ENCODE assay signal across 1 cellular context in the genomic region with DNA sequence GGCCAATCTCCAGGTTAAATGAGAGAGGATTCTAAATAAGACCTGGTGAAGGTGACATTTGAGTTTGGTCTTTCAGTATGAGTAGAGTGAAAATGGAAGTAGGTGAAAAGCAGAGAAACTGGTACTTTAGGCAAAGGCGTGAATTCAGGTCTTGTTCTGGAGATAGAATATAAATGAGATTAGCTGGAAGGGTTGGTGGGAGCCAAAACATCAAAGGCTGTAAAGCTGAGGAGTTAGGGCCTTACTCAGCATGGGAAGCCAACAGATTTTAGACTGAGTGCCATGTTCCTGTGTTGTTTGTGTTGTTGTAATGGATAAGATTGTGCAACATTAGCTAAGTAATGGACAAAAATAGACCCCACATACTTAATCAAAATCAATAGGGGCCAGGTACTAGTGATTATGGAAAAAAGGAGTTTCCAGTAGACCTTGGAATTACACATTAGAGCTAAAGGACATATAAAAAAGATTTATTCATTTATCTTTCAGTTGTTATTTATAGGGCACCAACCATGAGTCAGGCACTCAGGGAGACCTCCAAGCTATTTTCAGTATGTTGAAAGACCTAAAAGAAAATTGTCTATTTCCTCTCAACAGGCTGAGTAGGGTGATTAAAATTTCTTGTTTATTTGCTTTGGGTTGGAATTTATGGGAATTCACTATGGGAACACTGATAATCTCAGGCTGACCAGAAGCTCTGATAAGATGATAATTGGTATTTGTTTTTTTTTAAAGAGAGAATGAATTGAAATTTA.
TF ChIP-seq lines count a peak whose summit lies in the region.

No MANE protein-coding gene starts in this region.

TF ChIP-seq in K562, 482 proteins besides CTCF, POLR2A, EP300 and RAD21:
- no peak for TF ChIP-seq KAT7 (CRISPR knock-in tag; IDR thresholded peaks at IDR 0.05; ENCODE audit: borderline replicate concordance)
- TF ChIP-seq RAD51 (IDR thresholded peaks at IDR 0.05; ENCODE audit: borderline replicate concordance, low read depth), result no peak
- TF ChIP-seq CEBPG (CRISPR knock-in tag; IDR thresholded peaks at IDR 0.05), result no peak
- TF ChIP-seq CEBPG (tag; conservative IDR thresholded peaks at IDR 0.05 in 1 of 2, IDR thresholded peaks at IDR 0.05 in 1 of 2), result peak in 1 of 2 experiments; percentile 57; a peak in 2 of 4 replicates
- no peak for TF ChIP-seq ZNF57 (CRISPR knock-in tag; IDR thresholded peaks at IDR 0.05)
- TF ChIP-seq ZNF23 (CRISPR knock-in tag; IDR thresholded peaks at IDR 0.05), result no peak
- TF ChIP-seq ZNF77 (CRISPR knock-in tag; IDR thresholded peaks at IDR 0.05), result no peak
- TF ChIP-seq, protein P1, sequence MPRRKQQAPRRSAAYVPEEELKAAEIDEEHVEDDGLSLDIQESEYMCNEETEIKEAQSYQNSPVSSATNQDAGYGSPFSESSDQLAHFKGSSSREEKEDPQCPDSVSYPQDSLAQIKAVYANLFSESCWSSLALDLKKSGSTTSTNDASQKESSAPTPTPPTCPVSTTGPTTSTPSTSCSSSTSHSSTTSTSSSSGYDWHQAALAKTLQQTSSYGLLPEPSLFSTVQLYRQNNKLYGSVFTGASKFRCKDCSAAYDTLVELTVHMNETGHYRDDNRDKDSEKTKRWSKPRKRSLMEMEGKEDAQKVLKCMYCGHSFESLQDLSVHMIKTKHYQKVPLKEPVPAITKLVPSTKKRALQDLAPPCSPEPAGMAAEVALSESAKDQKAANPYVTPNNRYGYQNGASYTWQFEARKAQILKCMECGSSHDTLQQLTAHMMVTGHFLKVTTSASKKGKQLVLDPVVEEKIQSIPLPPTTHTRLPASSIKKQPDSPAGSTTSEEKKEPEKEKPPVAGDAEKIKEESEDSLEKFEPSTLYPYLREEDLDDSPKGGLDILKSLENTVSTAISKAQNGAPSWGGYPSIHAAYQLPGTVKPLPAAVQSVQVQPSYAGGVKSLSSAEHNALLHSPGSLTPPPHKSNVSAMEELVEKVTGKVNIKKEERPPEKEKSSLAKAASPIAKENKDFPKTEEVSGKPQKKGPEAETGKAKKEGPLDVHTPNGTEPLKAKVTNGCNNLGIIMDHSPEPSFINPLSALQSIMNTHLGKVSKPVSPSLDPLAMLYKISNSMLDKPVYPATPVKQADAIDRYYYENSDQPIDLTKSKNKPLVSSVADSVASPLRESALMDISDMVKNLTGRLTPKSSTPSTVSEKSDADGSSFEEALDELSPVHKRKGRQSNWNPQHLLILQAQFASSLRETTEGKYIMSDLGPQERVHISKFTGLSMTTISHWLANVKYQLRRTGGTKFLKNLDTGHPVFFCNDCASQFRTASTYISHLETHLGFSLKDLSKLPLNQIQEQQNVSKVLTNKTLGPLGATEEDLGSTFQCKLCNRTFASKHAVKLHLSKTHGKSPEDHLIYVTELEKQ (CRISPR knock-in tag; IDR thresholded peaks at IDR 0.05), result no peak
- no peak for TF ChIP-seq MYC (IDR thresholded peaks at IDR 0.05; ENCODE audit: low read depth, low read length)
- TF ChIP-seq MYC (CRISPR knock-in tag; IDR thresholded peaks at IDR 0.05; ENCODE audit: borderline replicate concordance, low read depth), result no peak
- TF ChIP-seq, protein P2, sequence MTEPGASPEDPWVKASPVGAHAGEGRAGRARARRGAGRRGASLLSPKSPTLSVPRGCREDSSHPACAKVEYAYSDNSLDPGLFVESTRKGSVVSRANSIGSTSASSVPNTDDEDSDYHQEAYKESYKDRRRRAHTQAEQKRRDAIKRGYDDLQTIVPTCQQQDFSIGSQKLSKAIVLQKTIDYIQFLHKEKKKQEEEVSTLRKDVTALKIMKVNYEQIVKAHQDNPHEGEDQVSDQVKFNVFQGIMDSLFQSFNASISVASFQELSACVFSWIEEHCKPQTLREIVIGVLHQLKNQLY (CRISPR knock-in tag; conservative IDR thresholded peaks at IDR 0.05), result no peak
- TF ChIP-seq CEBPB (tag; IDR thresholded peaks at IDR 0.05), result peak; percentile 26; the same call in 1 of the 2 replicates
- TF ChIP-seq CCNT2 (IDR thresholded peaks at IDR 0.05; ENCODE audit: borderline replicate concordance, extremely low read depth, insufficient read length, low read depth, low read length), result no peak
- TF ChIP-seq ZNF668 (CRISPR knock-in tag; IDR thresholded peaks at IDR 0.05), result no peak
- no peak for TF ChIP-seq ZNF436 (CRISPR knock-in tag; IDR thresholded peaks at IDR 0.05)
- TF ChIP-seq, protein P3, sequence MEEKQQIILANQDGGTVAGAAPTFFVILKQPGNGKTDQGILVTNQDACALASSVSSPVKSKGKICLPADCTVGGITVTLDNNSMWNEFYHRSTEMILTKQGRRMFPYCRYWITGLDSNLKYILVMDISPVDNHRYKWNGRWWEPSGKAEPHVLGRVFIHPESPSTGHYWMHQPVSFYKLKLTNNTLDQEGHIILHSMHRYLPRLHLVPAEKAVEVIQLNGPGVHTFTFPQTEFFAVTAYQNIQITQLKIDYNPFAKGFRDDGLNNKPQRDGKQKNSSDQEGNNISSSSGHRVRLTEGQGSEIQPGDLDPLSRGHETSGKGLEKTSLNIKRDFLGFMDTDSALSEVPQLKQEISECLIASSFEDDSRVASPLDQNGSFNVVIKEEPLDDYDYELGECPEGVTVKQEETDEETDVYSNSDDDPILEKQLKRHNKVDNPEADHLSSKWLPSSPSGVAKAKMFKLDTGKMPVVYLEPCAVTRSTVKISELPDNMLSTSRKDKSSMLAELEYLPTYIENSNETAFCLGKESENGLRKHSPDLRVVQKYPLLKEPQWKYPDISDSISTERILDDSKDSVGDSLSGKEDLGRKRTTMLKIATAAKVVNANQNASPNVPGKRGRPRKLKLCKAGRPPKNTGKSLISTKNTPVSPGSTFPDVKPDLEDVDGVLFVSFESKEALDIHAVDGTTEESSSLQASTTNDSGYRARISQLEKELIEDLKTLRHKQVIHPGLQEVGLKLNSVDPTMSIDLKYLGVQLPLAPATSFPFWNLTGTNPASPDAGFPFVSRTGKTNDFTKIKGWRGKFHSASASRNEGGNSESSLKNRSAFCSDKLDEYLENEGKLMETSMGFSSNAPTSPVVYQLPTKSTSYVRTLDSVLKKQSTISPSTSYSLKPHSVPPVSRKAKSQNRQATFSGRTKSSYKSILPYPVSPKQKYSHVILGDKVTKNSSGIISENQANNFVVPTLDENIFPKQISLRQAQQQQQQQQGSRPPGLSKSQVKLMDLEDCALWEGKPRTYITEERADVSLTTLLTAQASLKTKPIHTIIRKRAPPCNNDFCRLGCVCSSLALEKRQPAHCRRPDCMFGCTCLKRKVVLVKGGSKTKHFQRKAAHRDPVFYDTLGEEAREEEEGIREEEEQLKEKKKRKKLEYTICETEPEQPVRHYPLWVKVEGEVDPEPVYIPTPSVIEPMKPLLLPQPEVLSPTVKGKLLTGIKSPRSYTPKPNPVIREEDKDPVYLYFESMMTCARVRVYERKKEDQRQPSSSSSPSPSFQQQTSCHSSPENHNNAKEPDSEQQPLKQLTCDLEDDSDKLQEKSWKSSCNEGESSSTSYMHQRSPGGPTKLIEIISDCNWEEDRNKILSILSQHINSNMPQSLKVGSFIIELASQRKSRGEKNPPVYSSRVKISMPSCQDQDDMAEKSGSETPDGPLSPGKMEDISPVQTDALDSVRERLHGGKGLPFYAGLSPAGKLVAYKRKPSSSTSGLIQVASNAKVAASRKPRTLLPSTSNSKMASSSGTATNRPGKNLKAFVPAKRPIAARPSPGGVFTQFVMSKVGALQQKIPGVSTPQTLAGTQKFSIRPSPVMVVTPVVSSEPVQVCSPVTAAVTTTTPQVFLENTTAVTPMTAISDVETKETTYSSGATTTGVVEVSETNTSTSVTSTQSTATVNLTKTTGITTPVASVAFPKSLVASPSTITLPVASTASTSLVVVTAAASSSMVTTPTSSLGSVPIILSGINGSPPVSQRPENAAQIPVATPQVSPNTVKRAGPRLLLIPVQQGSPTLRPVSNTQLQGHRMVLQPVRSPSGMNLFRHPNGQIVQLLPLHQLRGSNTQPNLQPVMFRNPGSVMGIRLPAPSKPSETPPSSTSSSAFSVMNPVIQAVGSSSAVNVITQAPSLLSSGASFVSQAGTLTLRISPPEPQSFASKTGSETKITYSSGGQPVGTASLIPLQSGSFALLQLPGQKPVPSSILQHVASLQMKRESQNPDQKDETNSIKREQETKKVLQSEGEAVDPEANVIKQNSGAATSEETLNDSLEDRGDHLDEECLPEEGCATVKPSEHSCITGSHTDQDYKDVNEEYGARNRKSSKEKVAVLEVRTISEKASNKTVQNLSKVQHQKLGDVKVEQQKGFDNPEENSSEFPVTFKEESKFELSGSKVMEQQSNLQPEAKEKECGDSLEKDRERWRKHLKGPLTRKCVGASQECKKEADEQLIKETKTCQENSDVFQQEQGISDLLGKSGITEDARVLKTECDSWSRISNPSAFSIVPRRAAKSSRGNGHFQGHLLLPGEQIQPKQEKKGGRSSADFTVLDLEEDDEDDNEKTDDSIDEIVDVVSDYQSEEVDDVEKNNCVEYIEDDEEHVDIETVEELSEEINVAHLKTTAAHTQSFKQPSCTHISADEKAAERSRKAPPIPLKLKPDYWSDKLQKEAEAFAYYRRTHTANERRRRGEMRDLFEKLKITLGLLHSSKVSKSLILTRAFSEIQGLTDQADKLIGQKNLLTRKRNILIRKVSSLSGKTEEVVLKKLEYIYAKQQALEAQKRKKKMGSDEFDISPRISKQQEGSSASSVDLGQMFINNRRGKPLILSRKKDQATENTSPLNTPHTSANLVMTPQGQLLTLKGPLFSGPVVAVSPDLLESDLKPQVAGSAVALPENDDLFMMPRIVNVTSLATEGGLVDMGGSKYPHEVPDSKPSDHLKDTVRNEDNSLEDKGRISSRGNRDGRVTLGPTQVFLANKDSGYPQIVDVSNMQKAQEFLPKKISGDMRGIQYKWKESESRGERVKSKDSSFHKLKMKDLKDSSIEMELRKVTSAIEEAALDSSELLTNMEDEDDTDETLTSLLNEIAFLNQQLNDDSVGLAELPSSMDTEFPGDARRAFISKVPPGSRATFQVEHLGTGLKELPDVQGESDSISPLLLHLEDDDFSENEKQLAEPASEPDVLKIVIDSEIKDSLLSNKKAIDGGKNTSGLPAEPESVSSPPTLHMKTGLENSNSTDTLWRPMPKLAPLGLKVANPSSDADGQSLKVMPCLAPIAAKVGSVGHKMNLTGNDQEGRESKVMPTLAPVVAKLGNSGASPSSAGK (IDR thresholded peaks at IDR 0.05), result no peak
- no peak for TF ChIP-seq EWSR1 (IDR thresholded peaks at IDR 0.05; ENCODE audit: borderline replicate concordance, low read depth, partially characterized antibody)
- TF ChIP-seq, protein P4, sequence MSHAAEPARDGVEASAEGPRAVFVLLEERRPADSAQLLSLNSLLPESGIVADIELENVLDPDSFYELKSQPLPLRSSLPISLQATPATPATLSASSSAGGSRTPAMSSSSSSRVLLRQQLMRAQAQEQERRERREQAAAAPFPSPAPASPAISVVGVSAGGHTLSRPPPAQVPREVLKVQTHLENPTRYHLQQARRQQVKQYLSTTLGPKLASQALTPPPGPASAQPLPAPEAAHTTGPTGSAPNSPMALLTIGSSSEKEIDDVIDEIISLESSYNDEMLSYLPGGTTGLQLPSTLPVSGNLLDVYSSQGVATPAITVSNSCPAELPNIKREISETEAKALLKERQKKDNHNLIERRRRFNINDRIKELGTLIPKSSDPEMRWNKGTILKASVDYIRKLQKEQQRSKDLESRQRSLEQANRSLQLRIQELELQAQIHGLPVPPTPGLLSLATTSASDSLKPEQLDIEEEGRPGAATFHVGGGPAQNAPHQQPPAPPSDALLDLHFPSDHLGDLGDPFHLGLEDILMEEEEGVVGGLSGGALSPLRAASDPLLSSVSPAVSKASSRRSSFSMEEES (CRISPR knock-in tag; IDR thresholded peaks at IDR 0.05), result no peak
